Comparison of ENCODE assay signal across 10 cellular contexts in genomic region chr3:126659915-126660886, GRCh38. TPM values are rescaled to one million over a fixed set of nuclear protein-coding genes. Genes with fewer than 3 reads are reported as not detected.
DNase-seq lines count a peak whose midpoint lies in the region; ATAC-seq and TF ChIP-seq lines count a peak whose summit lies in the region.
"Had no signal": no experiment of that assay in that cellular context is flagged by ENCODE, and none has a peak within 500 bp of the region (broad histone marks: within the 10 kb centered on the region; RNA-seq: fewer than 3 reads in every experiment).

No MANE protein-coding gene starts in this region.

- no peak for ATAC-seq in GM21390 (IDR thresholded peaks at IDR 0.05; ENCODE audit: unreplicated experiment)
- ATAC-seq: T-cell had no signal

- TF ChIP-seq CTCF in WI38 (IDR thresholded peaks at IDR 0.05; ENCODE audit: low read depth, low read length) = 0 out of 2 replicates have a peak, but pooled peaks have one; percentile 23

- DNase-seq in AG20443 (ENCODE audit: low spot score) (peak; percentile 45), HT-29 (ENCODE audit: low spot score) (peak; percentile 53), kidney tubule cell (ENCODE audit: low spot score) (peak; percentile 17), OCI-M2 (lab: John Stamatoyannopoulos, UW; ENCODE audit: unreplicated experiment) (no peak), AG08396 (ENCODE audit: low spot score) (no peak), UCSD-AML1 (lab: John Stamatoyannopoulos, UW; ENCODE audit: unreplicated experiment) (no peak)
- DNase-seq: colonic mucosa, T-cell had no signal

- no peak overlapping the region for H3K4me3 ChIP-seq in WI38 (ENCODE audit: low read depth, low read length)
- H3K4me3 ChIP-seq: colonic mucosa had no signal

RNA-seq across cellular contexts. Expression of gene TXNRD3, which starts 5.3 kb away (rescaled TPM):
- total RNA-seq in HT-29 (2014; rRNA removed; shearing (Covaris generic)) = 3.2 and 4.5 TPM in 2 replicates

RNA-seq across cellular contexts. Expression of gene CHCHD6, which starts 43.8 kb away (rescaled TPM):
- 33.1 and 36.8 TPM in 2 replicates for total RNA-seq in HT-29 (2014; rRNA removed; shearing (Covaris generic))

Comparison
In these comparisons a context has a peak if more than half of its experiments do, and no peak if none do; other contexts are left out.
1. DNase-seq: peak in AG20443 (single experiment), HT-29 (single experiment) and kidney tubule cell (single experiment); none in OCI-M2 (single experiment), AG08396 (single experiment) and UCSD-AML1 (single experiment).